Comparison of ENCODE assay signal across 9 cellular contexts in the genomic region with DNA sequence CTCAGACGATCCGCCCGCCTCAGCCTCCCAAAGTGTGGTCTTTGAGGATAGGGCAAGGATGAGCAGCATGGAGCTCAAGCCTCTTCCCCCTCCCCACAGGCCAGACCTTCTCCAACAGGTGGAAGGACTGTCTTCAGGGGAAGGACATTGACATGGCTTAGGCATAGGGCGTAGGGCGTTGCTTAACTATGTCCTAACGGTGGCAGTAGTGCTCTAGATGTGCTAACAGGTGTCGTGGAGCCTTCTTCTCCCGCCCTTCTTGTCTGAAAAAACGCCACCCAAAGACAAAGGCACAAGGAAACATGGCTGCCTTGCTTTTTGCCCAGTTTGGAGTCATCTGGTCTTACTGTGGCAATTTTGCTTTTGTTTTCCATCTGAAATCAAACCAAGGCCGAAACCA.
A peak's percentile ranks its signal among the peaks of the same experiment; 100 is the strongest.
DNase-seq lines count a peak whose midpoint lies in the region; ATAC-seq and TF ChIP-seq lines count a peak whose summit lies in the region.
"Had no signal": no experiment of that assay in that cellular context is flagged by ENCODE, and none has a peak within 500 bp of the region (broad histone marks: within the 10 kb centered on the region; RNA-seq: fewer than 3 reads in every experiment).

No MANE protein-coding gene starts in this region.

- H3K9ac ChIP-seq in subcutaneous abdominal adipose tissue (ENCODE audit: low read length in 5 of 5), result peak overlapping the region in 1 of 5 donors; percentile 13

- TF ChIP-seq POLR2A in esophagus muscularis mucosa (IDR thresholded peaks at IDR 0.05; ENCODE audit: low read depth), result no peak

- no peaks in the 10 kb centered on the region for H3K9me3 ChIP-seq in heart right ventricle
- no peaks in the 10 kb centered on the region for H3K9me3 ChIP-seq in esophagus muscularis mucosa
- no peaks in the 10 kb centered on the region for H3K9me3 ChIP-seq in subcutaneous abdominal adipose tissue (ENCODE audit: control insufficient read depth in 5 of 5, low read length in 5 of 5)

- H3K4me3 ChIP-seq in heart right ventricle, result peak overlapping the region in 3 of 10 donors; percentile 39 to 54 (median 44)
- peak overlapping the region in 2 of 4 donors; percentile 47 to 54 for H3K4me3 ChIP-seq in esophagus muscularis mucosa
- H3K4me3 ChIP-seq in subcutaneous abdominal adipose tissue (ENCODE audit: low read depth in 1 of 5, low read length in 5 of 5), result peak overlapping the region; percentile 59 to 82 (median 63)

- H3K27ac ChIP-seq in heart right ventricle (peak overlapping the region in 2 of 10 donors; percentile 69 to 81), esophagus muscularis mucosa (replicated peaks in 1 of 4) (peak overlapping the region in 2 of 4 donors; percentile 31 to 53), subcutaneous abdominal adipose tissue (ENCODE audit: low read depth, low read length) (no peak overlapping the region)

- intact Hi-C loops in heart right ventricle (cut with DNase I), result loop anchor here in 1 of 10 donors (2.0 kb wide), 2 partner anchors 29 to 59 kb away; no protein-coding TSS in a partner anchor
- intact Hi-C loops in Right ventricle myocardium superior (cut with DNase I), result no loop called here
- intact Hi-C loops in esophagus muscularis mucosa (cut with DNase I), result loop anchor here (10.0 kb wide), 2 partner anchors 51 to 59 kb away; no protein-coding TSS in a partner anchor

- no peaks in the 10 kb centered on the region for H3K36me3 ChIP-seq in heart right ventricle
- H3K36me3 ChIP-seq in esophagus muscularis mucosa, result no peaks in the 10 kb centered on the region
- H3K36me3 ChIP-seq in subcutaneous abdominal adipose tissue (ENCODE audit: control insufficient read depth in 5 of 5, insufficient read depth in 5 of 5, low read length in 5 of 5), result no peaks in the 10 kb centered on the region

- H3K27me3 ChIP-seq in heart right ventricle (peaks cover 0 to 17% (median 0%) of the 10 kb centered on the region in 7 donors), esophagus muscularis mucosa (no peaks in the 10 kb centered on the region), subcutaneous abdominal adipose tissue (ENCODE audit: control insufficient read depth in 5 of 5, insufficient read depth in 4 of 5, low read length in 5 of 5) (no peaks in the 10 kb centered on the region)

- peaks cover 0 to 16% (median 0%) of the 10 kb centered on the region in 9 donors for H3K4me1 ChIP-seq in heart right ventricle
- H3K4me1 ChIP-seq in esophagus muscularis mucosa, result peaks cover 0 to 20% (median 5%) of the 10 kb centered on the region in 4 donors
- peaks cover 4 to 26% (median 24%) of the 10 kb centered on the region in 5 donors for H3K4me1 ChIP-seq in subcutaneous abdominal adipose tissue (ENCODE audit: control insufficient read depth in 5 of 5, insufficient read depth in 5 of 5, low read length in 5 of 5)

- ATAC-seq in heart right ventricle (peak in 6 of 8 donors; percentile 52 to 97 (median 80)), Right ventricle myocardium superior (ENCODE audit: poor library complexity) (no peak), GM19035 (IDR thresholded peaks at IDR 0.05; ENCODE audit: unreplicated experiment) (no peak)
- ATAC-seq: naive thymus-derived CD8-positive, alpha-beta T cell had no signal

- peak in 3 of 9 donors; percentile 18 to 62 (median 57) for TF ChIP-seq CTCF in heart right ventricle (IDR thresholded peaks at IDR 0.05)
- TF ChIP-seq CTCF in esophagus muscularis mucosa (IDR thresholded peaks at IDR 0.05), result peak in 2 of 3 experiments; percentile 45 to 57

- TF ChIP-seq EP300 in esophagus muscularis mucosa (IDR thresholded peaks at IDR 0.05), result no peak

- WGBS in heart right ventricle, 2 donors, result 88 to 95% methylated on average over 10 of the region's 10 CpGs
- WGBS in esophagus muscularis mucosa, result 35% methylated on average over 7 of the region's 10 CpGs

- no peak for DNase-seq in heart right ventricle
- DNase-seq in Right ventricle myocardium superior, result no peak
- peak; percentile 91 to 99 (median 94) for DNase-seq in NCI-H1417 (lab: John Stamatoyannopoulos, UW)
- no peak for DNase-seq in esophagus muscularis mucosa (ENCODE audit: extremely low spot score)
- no peak for DNase-seq in islet precursor cell
- no peak for DNase-seq in D341Med (ENCODE audit: low spot score)

Comparison
In these comparisons a context has a peak if more than half of its experiments do, and no peak if none do; other contexts are left out.
1. ATAC-seq: peak in heart right ventricle (6 of 8); none in Right ventricle myocardium superior (single experiment) and GM19035 (single experiment).
2. DNase-seq: peak in NCI-H1417 (3 of 3); none in heart right ventricle (0 of 2), Right ventricle myocardium superior (single experiment), esophagus muscularis mucosa (single experiment), islet precursor cell (single experiment) and D341Med (single experiment).